1 cellular context compared by ENCODE assay signal in the genomic region with DNA sequence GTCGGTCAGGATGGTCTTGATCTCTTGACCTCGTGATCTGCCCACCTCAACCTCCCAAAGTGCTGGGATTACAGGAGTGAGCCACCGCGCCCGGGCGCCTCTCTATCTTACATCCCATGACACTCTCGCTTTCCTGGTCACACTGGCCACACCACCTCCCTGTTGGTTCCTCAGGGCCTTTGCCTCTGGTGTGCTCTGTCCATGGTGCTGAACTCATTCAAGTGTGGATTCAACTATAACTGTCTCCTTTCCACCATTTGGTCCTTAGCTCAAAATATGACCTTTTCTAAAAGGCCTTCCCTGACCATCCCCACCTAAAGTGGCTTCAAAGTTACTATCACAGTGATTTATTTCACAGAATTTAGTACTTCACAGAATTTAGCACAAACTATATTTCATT.
TF ChIP-seq lines count a peak whose summit lies in the region.

No MANE protein-coding gene starts in this region.

TF ChIP-seq in K562, 482 proteins besides CTCF, POLR2A, EP300 and RAD21 (continued from another document):
- TF ChIP-seq, protein P1, sequence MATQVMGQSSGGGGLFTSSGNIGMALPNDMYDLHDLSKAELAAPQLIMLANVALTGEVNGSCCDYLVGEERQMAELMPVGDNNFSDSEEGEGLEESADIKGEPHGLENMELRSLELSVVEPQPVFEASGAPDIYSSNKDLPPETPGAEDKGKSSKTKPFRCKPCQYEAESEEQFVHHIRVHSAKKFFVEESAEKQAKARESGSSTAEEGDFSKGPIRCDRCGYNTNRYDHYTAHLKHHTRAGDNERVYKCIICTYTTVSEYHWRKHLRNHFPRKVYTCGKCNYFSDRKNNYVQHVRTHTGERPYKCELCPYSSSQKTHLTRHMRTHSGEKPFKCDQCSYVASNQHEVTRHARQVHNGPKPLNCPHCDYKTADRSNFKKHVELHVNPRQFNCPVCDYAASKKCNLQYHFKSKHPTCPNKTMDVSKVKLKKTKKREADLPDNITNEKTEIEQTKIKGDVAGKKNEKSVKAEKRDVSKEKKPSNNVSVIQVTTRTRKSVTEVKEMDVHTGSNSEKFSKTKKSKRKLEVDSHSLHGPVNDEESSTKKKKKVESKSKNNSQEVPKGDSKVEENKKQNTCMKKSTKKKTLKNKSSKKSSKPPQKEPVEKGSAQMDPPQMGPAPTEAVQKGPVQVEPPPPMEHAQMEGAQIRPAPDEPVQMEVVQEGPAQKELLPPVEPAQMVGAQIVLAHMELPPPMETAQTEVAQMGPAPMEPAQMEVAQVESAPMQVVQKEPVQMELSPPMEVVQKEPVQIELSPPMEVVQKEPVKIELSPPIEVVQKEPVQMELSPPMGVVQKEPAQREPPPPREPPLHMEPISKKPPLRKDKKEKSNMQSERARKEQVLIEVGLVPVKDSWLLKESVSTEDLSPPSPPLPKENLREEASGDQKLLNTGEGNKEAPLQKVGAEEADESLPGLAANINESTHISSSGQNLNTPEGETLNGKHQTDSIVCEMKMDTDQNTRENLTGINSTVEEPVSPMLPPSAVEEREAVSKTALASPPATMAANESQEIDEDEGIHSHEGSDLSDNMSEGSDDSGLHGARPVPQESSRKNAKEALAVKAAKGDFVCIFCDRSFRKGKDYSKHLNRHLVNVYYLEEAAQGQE (CRISPR knock-in tag; IDR thresholded peaks at IDR 0.05; ENCODE audit: low read depth), result peak; percentile 91
- TF ChIP-seq MEF2D (tag; conservative IDR thresholded peaks at IDR 0.05; ENCODE audit: low read depth) (no peak), FOXM1 (IDR thresholded peaks at IDR 0.05; ENCODE audit: low read depth) (no peak), FOXM1 (CRISPR knock-in tag; IDR thresholded peaks at IDR 0.05; ENCODE audit: low read depth) (no peak), E2F3 (CRISPR knock-in tag; IDR thresholded peaks at IDR 0.05) (no peak)
